Comparison of ENCODE assay signal across 27 cellular contexts in genomic region chr15:96267463-96267862, GRCh38.
DNase-seq lines count a peak whose midpoint lies in the region; ATAC-seq, FAIRE-seq and TF ChIP-seq lines count a peak whose summit lies in the region.
"Had no signal": no experiment of that assay in that cellular context is flagged by ENCODE, and none has a peak within 500 bp of the region (broad histone marks: within the 10 kb centered on the region; RNA-seq: fewer than 3 reads in every experiment).

No MANE protein-coding gene starts in this region.

- H3K36me3 ChIP-seq in IMR-90 (ENCODE audit: control insufficient read depth, insufficient read depth, low read length), result peaks cover 4% of the 10 kb centered on the region; the same call in 1 of the 2 replicates
- H3K36me3 ChIP-seq in esophagus muscularis mucosa, result peaks cover 0 to 17% (median 0%) of the 10 kb centered on the region in 4 donors
- H3K36me3 ChIP-seq: BLaER1 had no signal

- H2BK120ac ChIP-seq in IMR-90 (ENCODE audit: low read depth, low read length), result 0 out of 2 replicates have a peak overlapping the region, but pooled peaks have one; percentile 14

- TF ChIP-seq POLR2A in IMR-90 (IDR thresholded peaks at IDR 0.05; ENCODE audit: low read depth, low read length) (no peak), esophagus muscularis mucosa (IDR thresholded peaks at IDR 0.05; ENCODE audit: low read depth) (no peak), lower leg skin (IDR thresholded peaks at IDR 0.05) (no peak)

- H2BK20ac ChIP-seq in IMR-90 (ENCODE audit: low read depth, low read length), result no peak overlapping the region

- no peak overlapping the region for H3K4me2 ChIP-seq in IMR-90 (ENCODE audit: low read depth, low read length)
- H3K4me2 ChIP-seq: BLaER1 had no signal

- H3K9me3 Mint-ChIP-seq in Calu3 (ENCODE audit: low read depth, unreplicated experiment) (peaks cover 3% of the 10 kb centered on the region), nephron progenitor cell (peaks cover 6% of the 10 kb centered on the region)
- H3K9me3 Mint-ChIP-seq: CD8-positive, alpha-beta T cell; H9; HFFc6 had no signal

- no peak for ATAC-seq in IMR-90 (ENCODE audit: low read depth)
- ATAC-seq in GM18870 (IDR thresholded peaks at IDR 0.05; ENCODE audit: unreplicated experiment), result no peak
- ATAC-seq: CD8-positive, alpha-beta T cell; HCT116 had no signal

- H3K36me3 Mint-ChIP-seq in Calu3 (ENCODE audit: insufficient read depth, unreplicated experiment) (peaks cover 43% of the 10 kb centered on the region), nephron progenitor cell (ENCODE audit: low read depth) (peaks cover 77% of the 10 kb centered on the region)
- H3K36me3 Mint-ChIP-seq: CD4-positive, CD25-positive, alpha-beta regulatory T cell; CD8-positive, alpha-beta T cell had no signal

- H2AFZ ChIP-seq in IMR-90 (replicated peaks; ENCODE audit: low read length, poor library complexity), result no peak overlapping the region
- H2AFZ ChIP-seq: GM23248 had no signal

- H3K27me3 Mint-ChIP-seq in Calu3 (ENCODE audit: unreplicated experiment) (no peaks in the 10 kb centered on the region), nephron progenitor cell (ENCODE audit: low read depth, poor library complexity) (no peaks in the 10 kb centered on the region)
- H3K27me3 Mint-ChIP-seq: B cell had no signal

- TF ChIP-seq EP300 in esophagus muscularis mucosa (IDR thresholded peaks at IDR 0.05), result no peak

- H3K4me3 ChIP-seq in IMR-90 (ENCODE audit: insufficient read depth, low read depth, low read length) (no peak overlapping the region), esophagus muscularis mucosa (no peak overlapping the region), lower leg skin (ENCODE audit: low read depth, poor library complexity, severe bottlenecking) (no peak overlapping the region)
- H3K4me3 ChIP-seq: BLaER1, GM23248 had no signal

- no peak overlapping the region for H3K23ac ChIP-seq in IMR-90 (ENCODE audit: low read depth, low read length)

- intact Hi-C loops in Calu3 (cut with micrococcal nuclease; ENCODE audit: unreplicated experiment) (loop anchor here (10.0 kb wide), 1 partner anchor 343 kb away; no protein-coding TSS in a partner anchor), IMR-90 (cut with micrococcal nuclease) (no loop called here), esophagus muscularis mucosa (cut with DNase I) (no loop called here), lower leg skin (cut with DNase I; ENCODE audit: low total_unique reads) (no loop called here)

- peaks cover 0 to 14% of the 10 kb centered on the region in 2 experiments; a peak in 2 of 4 replicates for H3K79me1 ChIP-seq in IMR-90 (ENCODE audit: low read depth in 1 of 2, low read length in 2 of 2)

- WGBS in IMR-90 (ENCODE audit: extremely low coverage in 2 of 2, insufficient read length in 1 of 2), 2 experiments, result 92% methylated on average over 2 of the region's 4 CpGs; no CpG with 5 or more reads in 1 of the 2 experiments
- WGBS in esophagus muscularis mucosa, result 93% methylated on average over 4 of the region's 4 CpGs
- 92 to 94% methylated on average over 4 of the region's 4 CpGs for WGBS in lower leg skin, 2 donors

- peaks cover 6% of the 10 kb centered on the region for H3K9me1 ChIP-seq in IMR-90 (ENCODE audit: insufficient read depth, low read length)

- H4K20me1 ChIP-seq in IMR-90 (ENCODE audit: insufficient read depth, low read length), result no peaks in the 10 kb centered on the region
- H4K20me1 ChIP-seq: BLaER1 had no signal

- H3K27me3 ChIP-seq in IMR-90 (ENCODE audit: control insufficient read depth, insufficient read depth, low read length) (no peaks in the 10 kb centered on the region), esophagus muscularis mucosa (no peaks in the 10 kb centered on the region)
- H3K27me3 ChIP-seq: BLaER1 had no signal

- BruUV-seq in Calu3 (replicated peaks; lab: Mats Ljungman, UMichigan), result no TSS peak
- BruUV-seq in IMR-90 (replicated peaks; lab: Mats Ljungman, UMichigan), result no TSS peak

- H3K56ac ChIP-seq in IMR-90 (ENCODE audit: extremely low read depth, insufficient read depth, low read length), result no peak overlapping the region

- CTCF ChIA-PET in Calu3 (lab: Charles Lee) (interaction anchor here (2.6 kb wide), 1 partner anchor 60 kb away, joined by 12 read pairs; no protein-coding TSS in a partner anchor), IMR-90 (lab: Yijun Ruan, JAX) (no interaction called here)

- peak overlapping the region; percentile 35; the same call in 1 of the 2 replicates for H4K91ac ChIP-seq in IMR-90 (ENCODE audit: insufficient read depth, low read depth, low read length)

- H3K27ac ChIP-seq in IMR-90 (ENCODE audit: insufficient read depth, low read length) (no peak overlapping the region), esophagus muscularis mucosa (replicated peaks in 1 of 4) (no peak overlapping the region)
- H3K27ac ChIP-seq: 22Rv1, BLaER1, C4-2B, GM23248 had no signal

- H3K4me3 Mint-ChIP-seq in Calu3 (ENCODE audit: low read depth, unreplicated experiment), result no peak overlapping the region
- no peak overlapping the region for H3K4me3 Mint-ChIP-seq in nephron progenitor cell
- H3K4me3 Mint-ChIP-seq: B cell; CD4-positive, CD25-positive, alpha-beta regulatory T cell; CD8-positive, alpha-beta T cell; H9; HFFc6 had no signal

- no peak for TF ChIP-seq RAD21 in IMR-90 (IDR thresholded peaks at IDR 0.05; ENCODE audit: low read length)

- H4K8ac ChIP-seq in IMR-90 (ENCODE audit: low read depth in 2 of 2, low read length in 2 of 2), result no peak overlapping the region

- H2AK9ac ChIP-seq in IMR-90 (replicated peaks; ENCODE audit: low read depth, low read length, poor library complexity), result no peak overlapping the region

- H3K4ac ChIP-seq in IMR-90 (ENCODE audit: low read depth, low read length), result peak overlapping the region; percentile 11; the same call in 1 of the 2 replicates

- peak overlapping the region; percentile 60; the same call in 1 of the 2 replicates for H2AK5ac ChIP-seq in IMR-90 (ENCODE audit: low read depth, low read length)

- in situ Hi-C loops in IMR-90 (cut with MboI; ENCODE audit: low sequenced_read_pairs), result no loop called here

- peaks cover 17% of the 10 kb centered on the region for H3K4me1 ChIP-seq in IMR-90 (ENCODE audit: control insufficient read depth, insufficient read depth, low read length)
- peaks cover 0 to 32% (median 23%) of the 10 kb centered on the region in 4 donors for H3K4me1 ChIP-seq in esophagus muscularis mucosa
- H3K4me1 ChIP-seq: BLaER1 had no signal

- dilution Hi-C loops in IMR-90 (cut with HindIII; ENCODE audit: low sequenced_read_pairs, unreplicated experiment), result no loop called here

- H3K14ac ChIP-seq in IMR-90 (replicated peaks; ENCODE audit: low read depth, low read length), result no peak overlapping the region; the same call in 1 of the 2 replicates

- H3K27ac Mint-ChIP-seq in Calu3 (ENCODE audit: unreplicated experiment), result peak overlapping the region; percentile 73
- H3K27ac Mint-ChIP-seq in nephron progenitor cell, result peak overlapping the region; percentile 55
- H3K27ac Mint-ChIP-seq: B cell; CD4-positive, CD25-positive, alpha-beta regulatory T cell; CD8-positive, alpha-beta T cell; H9; HFFc6 had no signal

- H2BK15ac ChIP-seq in IMR-90 (ENCODE audit: low read depth, low read length), result no peak overlapping the region; the same call in 2 of the 3 replicates

- no peak overlapping the region for H2BK5ac ChIP-seq in IMR-90 (ENCODE audit: low read depth, low read length, poor library complexity, severe bottlenecking)

- H3K18ac ChIP-seq in IMR-90 (ENCODE audit: low read depth, low read length), result no peak overlapping the region

- H3K4me1 Mint-ChIP-seq in Calu3 (ENCODE audit: low read depth, unreplicated experiment) (peaks cover 81% of the 10 kb centered on the region), nephron progenitor cell (peaks cover 56% of the 10 kb centered on the region)
- H3K4me1 Mint-ChIP-seq: B cell; CD4-positive, CD25-positive, alpha-beta regulatory T cell had no signal

- DNase-seq in Calu3, result no peak
- DNase-seq in IMR-90, result no peak
- DNase-seq in esophagus muscularis mucosa (ENCODE audit: extremely low spot score), result peak; percentile 26
- DNase-seq in nephron progenitor cell, result no peak
- no peak for DNase-seq in lower leg skin (ENCODE audit: low spot score in 2 of 2)
- DNase-seq in activated CD4-positive, alpha-beta T cell treated with anti-CD3 and anti-CD28 coated beads for 4 hours, result no peak
- DNase-seq in GM19239 (ENCODE audit: insufficient read length, low spot score), result no peak
- DNase-seq: Caco-2; CD4-positive, CD25-positive, alpha-beta regulatory T cell; CD8-positive, alpha-beta T cell; DMS 273 treated with DMSO at 0.1 percent for 48 hours; DMS79; EL; GF-D8; GM23248; H9; HFFc6 had no signal

- no peak for FAIRE-seq in GM19239 (lab: Jason Lieb, UNC)
- FAIRE-seq: A204.1, D721Med, GM12891, GM18507 had no signal

- TF ChIP-seq CTCF in Calu3 (IDR thresholded peaks at IDR 0.05; ENCODE audit: unreplicated experiment), result no peak
- no peak for TF ChIP-seq CTCF in IMR-90 (conservative IDR thresholded peaks at IDR 0.05; ENCODE audit: low read depth, low read length)
- TF ChIP-seq CTCF in esophagus muscularis mucosa (IDR thresholded peaks at IDR 0.05), result no peak
- no peak for TF ChIP-seq CTCF in nephron progenitor cell (IDR thresholded peaks at IDR 0.05)
- TF ChIP-seq CTCF in lower leg skin (IDR thresholded peaks at IDR 0.05), result no peak

- H3K9me3 ChIP-seq in IMR-90 (ENCODE audit: control insufficient read depth, insufficient read depth, low read length), result no peaks in the 10 kb centered on the region
- no peaks in the 10 kb centered on the region for H3K9me3 ChIP-seq in esophagus muscularis mucosa
- H3K9me3 ChIP-seq: BLaER1, Caco-2 had no signal

- peak overlapping the region; percentile 45; the same call in 1 of the 2 replicates for H4K5ac ChIP-seq in IMR-90 (ENCODE audit: low read depth, low read length)

- no peak overlapping the region for H3K9ac ChIP-seq in IMR-90 (ENCODE audit: low read depth, low read length)
- H3K9ac ChIP-seq: BLaER1, GM23248 had no signal

- POLR2A ChIA-PET in IMR-90 (lab: Charles Lee; ENCODE audit: unreplicated experiment), result no interaction called here

TF ChIP-seq in IMR-90, 13 proteins besides CTCF, POLR2A, EP300 and RAD21:
- TF ChIP-seq MXI1 (IDR thresholded peaks at IDR 0.05; ENCODE audit: borderline replicate concordance, low read depth, low read length), result no peak
- no peak for TF ChIP-seq USF2 (IDR thresholded peaks at IDR 0.05; ENCODE audit: low read depth, low read length)
